In the genomic region with DNA sequence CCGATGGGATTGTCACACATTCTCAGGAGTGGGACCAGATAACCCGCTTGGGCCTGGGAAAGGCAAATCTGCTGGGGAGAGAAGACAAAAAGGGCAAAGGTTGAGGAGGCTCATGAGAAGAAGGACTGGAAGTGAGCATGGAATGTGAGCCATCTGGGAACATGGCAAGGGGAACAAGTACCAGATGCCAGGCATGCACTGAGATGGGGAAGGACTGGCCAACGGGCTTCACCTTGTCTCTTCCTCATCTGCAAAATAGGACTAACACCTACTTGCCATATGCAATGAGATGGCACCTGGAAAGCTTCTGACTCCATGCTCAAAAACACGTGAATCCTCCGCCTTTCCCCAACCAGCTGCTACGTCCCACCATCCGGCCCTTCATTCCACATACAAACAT, we compare ENCODE assay signal across 28 cellular contexts.
"Had no signal": no experiment of that assay in that cellular context is flagged by ENCODE, and none has a peak within 500 bp of the region (broad histone marks: within the 10 kb centered on the region; RNA-seq: fewer than 3 reads in every experiment).

No MANE protein-coding gene starts in this region.

- H3K9me3 ChIP-seq: colonic mucosa, gastrocnemius medialis, pancreas, prostate gland, upper lobe of right lung had no signal

- H3K36me3 Mint-ChIP-seq: activated CD8-positive, alpha-beta memory T cell treated with anti-CD3 and anti-CD28 coated beads, Interleukin-2, amount 10 ng/mL, durations not matched to agents 7 days and 5 days; activated naive CD8-positive, alpha-beta T cell; naive B cell; stimulated activated effector memory CD8-positive, alpha-beta T cell treated with anti-CD3 and anti-CD28 coated beads, Interleukin-12 subunit alpha, Interleukin-12 subunit beta, amount 100 ng/mL, for 72 hours had no signal

- H3K4me1 ChIP-seq: colonic mucosa, pancreas, prostate gland had no signal

- H3K27ac Mint-ChIP-seq: activated B cell treated with CpG ODN at 0.5 μM for 24 hours; activated CD8-positive, alpha-beta memory T cell treated with anti-CD3 and anti-CD28 coated beads, Interleukin-2, amount 10 ng/mL, durations not matched to agents 7 days and 5 days; activated CD8-positive, alpha-beta T cell treated with anti-CD3 and anti-CD28 coated beads, Interleukin-2, amount 10 ng/mL, durations not matched to agents 7 days and 5 days; activated naive CD8-positive, alpha-beta T cell; activated T-cell treated with anti-CD3 and anti-CD28 coated beads, Interleukin-2, amount 50 U/mL, for 72 hours; naive B cell; stimulated activated effector memory CD8-positive, alpha-beta T cell treated with anti-CD3 and anti-CD28 coated beads, Interleukin-12 subunit alpha, Interleukin-12 subunit beta, amount 100 ng/mL, for 72 hours; stimulated activated naive CD8-positive, alpha-beta T cell treated with anti-CD3 and anti-CD28 coated beads, Interleukin-15, Interleukin-2, amounts not matched to agents 100 ng/mL and 50 ng/mL, for 24 hours; T-helper 2 cell treated with Interferon-gamma antibody and Interleukin-4, amounts not matched to agents 5 μg/mL and 100 μg/mL, for 36 hours had no signal

- H3K9me3 Mint-ChIP-seq: activated B cell treated with CpG ODN at 0.5 μM for 24 hours; activated T-cell treated with anti-CD3 and anti-CD28 coated beads, Interleukin-2, amount 50 U/mL, for 72 hours; stimulated activated effector memory CD8-positive, alpha-beta T cell treated with anti-CD3 and anti-CD28 coated beads, Interleukin-12 subunit alpha, Interleukin-12 subunit beta, amount 100 ng/mL, for 72 hours; stimulated activated naive CD8-positive, alpha-beta T cell treated with anti-CD3 and anti-CD28 coated beads, Interleukin-15, Interleukin-2, amounts not matched to agents 100 ng/mL and 50 ng/mL, for 24 hours; T-helper 2 cell treated with Interferon-gamma antibody and Interleukin-4, amounts not matched to agents 5 μg/mL and 100 μg/mL, for 36 hours had no signal

- H3K36me3 ChIP-seq: colonic mucosa, gastrocnemius medialis, pancreas, prostate gland, upper lobe of right lung had no signal

- H3K4me3 Mint-ChIP-seq: activated B cell treated with CpG ODN at 0.5 μM for 24 hours; activated CD8-positive, alpha-beta memory T cell treated with anti-CD3 and anti-CD28 coated beads, Interleukin-2, amount 10 ng/mL, durations not matched to agents 7 days and 5 days; activated CD8-positive, alpha-beta T cell treated with anti-CD3 and anti-CD28 coated beads, Interleukin-2, amount 10 ng/mL, durations not matched to agents 7 days and 5 days; activated naive CD8-positive, alpha-beta T cell; activated T-cell treated with anti-CD3 and anti-CD28 coated beads, Interleukin-2, amount 50 U/mL, for 72 hours; naive B cell; stimulated activated effector memory CD8-positive, alpha-beta T cell treated with anti-CD3 and anti-CD28 coated beads, Interleukin-12 subunit alpha, Interleukin-12 subunit beta, amount 100 ng/mL, for 72 hours; stimulated activated naive CD8-positive, alpha-beta T cell treated with anti-CD3 and anti-CD28 coated beads, Interleukin-15, Interleukin-2, amounts not matched to agents 100 ng/mL and 50 ng/mL, for 24 hours; T-helper 2 cell treated with Interferon-gamma antibody and Interleukin-4, amounts not matched to agents 5 μg/mL and 100 μg/mL, for 36 hours had no signal

- H3K27me3 ChIP-seq: colonic mucosa, gastrocnemius medialis, pancreas, upper lobe of right lung had no signal

- H3K27me3 Mint-ChIP-seq: naive B cell; stimulated activated naive CD8-positive, alpha-beta T cell treated with anti-CD3 and anti-CD28 coated beads, Interleukin-15, Interleukin-2, amounts not matched to agents 100 ng/mL and 50 ng/mL, for 24 hours had no signal

- H3K27ac ChIP-seq: colonic mucosa, pancreas, skin epidermis, upper lobe of right lung had no signal

- H3K4me3 ChIP-seq: colonic mucosa, gastrocnemius medialis, pancreas, prostate gland, skin epidermis, upper lobe of right lung had no signal

- DNase-seq: activated B cell treated with CpG ODN at 0.5 μM for 24 hours; activated CD8-positive, alpha-beta memory T cell treated with anti-CD3 and anti-CD28 coated beads, Interleukin-2, amount 10 ng/mL, durations not matched to agents 7 days and 5 days; activated CD8-positive, alpha-beta T cell treated with anti-CD3 and anti-CD28 coated beads, Interleukin-2, amount 10 ng/mL, durations not matched to agents 7 days and 5 days; activated effector memory CD4-positive, alpha-beta T cell treated with Interleukin-2 at 50 U/mL for 16 hours; activated naive CD4-positive, alpha-beta T cell treated with Interleukin-2 at 50 U/mL for 16 hours; activated T-cell treated with anti-CD3 and anti-CD28 coated beads, Interleukin-2, amount 50 U/mL, for 72 hours; anterior cingulate cortex; cerebellar nuclear complex; colonic mucosa; effector CD8-positive, alpha-beta T cell; erythroblast; gastrocnemius medialis; hippocampal formation; left cardiac atrium; left ventricle myocardium superior; naive B cell; pancreas; retina; stimulated activated CD4-positive, alpha-beta T cell treated with anti-CD3 and anti-CD28 coated beads, Interleukin-12 subunit alpha, Interleukin-12 subunit beta, amount 100 ng/mL, for 4 hours; stimulated activated CD4-positive, alpha-beta T cell treated with anti-CD3 and anti-CD28 coated beads, Interleukin-4, amount 100 ng/mL, for 24 hours; upper lobe of right lung had no signal

- H3K4me1 Mint-ChIP-seq: activated B cell treated with CpG ODN at 0.5 μM for 24 hours; naive B cell; stimulated activated effector memory CD8-positive, alpha-beta T cell treated with anti-CD3 and anti-CD28 coated beads, Interleukin-12 subunit alpha, Interleukin-12 subunit beta, amount 100 ng/mL, for 72 hours had no signal

- ATAC-seq: activated CD8-positive, alpha-beta memory T cell treated with anti-CD3 and anti-CD28 coated beads, Interleukin-2, amount 10 ng/mL, durations not matched to agents 7 days and 5 days; activated CD8-positive, alpha-beta T cell treated with anti-CD3 and anti-CD28 coated beads, Interleukin-2, amount 10 ng/mL, durations not matched to agents 7 days and 5 days; activated T-cell treated with anti-CD3 and anti-CD28 coated beads, Interleukin-2, amount 50 U/mL, for 72 hours; gastrocnemius medialis; left cardiac atrium; left ventricle myocardium superior; pancreas; sciatic nerve; stimulated activated effector memory CD8-positive, alpha-beta T cell treated with anti-CD3 and anti-CD28 coated beads, Interleukin-12 subunit alpha, Interleukin-12 subunit beta, amount 100 ng/mL, for 72 hours; upper lobe of right lung had no signal
